Comparison of ENCODE assay signal across 8 cellular contexts in genomic region chr10:89251417-89252224, GRCh38. TPM values are rescaled to one million over a fixed set of nuclear protein-coding genes. Genes with fewer than 3 reads are reported as not detected.
DNase-seq lines count a peak whose midpoint lies in the region; ATAC-seq and TF ChIP-seq lines count a peak whose summit lies in the region.

LIPA (minus strand) TSS chr10:89251775; CDS start chr10:89247648, 4,127 bp downstream.

- DNase-seq in CD1c-positive myeloid dendritic cell (ENCODE audit: extremely low spot score) (peak; percentile 99), NCI-H82 treated with DMSO at 0.1 percent for 48 hours (lab: John Stamatoyannopoulos, UW; ENCODE audit: unreplicated experiment) (peak; percentile 86), dorsolateral prefrontal cortex (peak; percentile 93 to 98 (median 96)), right lobe of liver (peak; percentile 97 to 99 (median 98))
- DNase-seq in activated CD4-positive, alpha-beta memory T cell treated with anti-CD3 and anti-CD28 coated beads for 36 hours, result peak; percentile 96
- peak; percentile 89 to 99 for DNase-seq in stimulated activated CD4-positive, alpha-beta T cell treated with anti-CD3 and anti-CD28 coated beads, Interleukin-4, amount 100 ng/mL, for 4 hours

- no peaks in the 10 kb centered on the region for H3K36me3 ChIP-seq in right lobe of liver

- H3K9me3 ChIP-seq in right lobe of liver, result no peaks in the 10 kb centered on the region

- H3K36me3 Mint-ChIP-seq in activated CD4-positive, alpha-beta memory T cell treated with anti-CD3 and anti-CD28 coated beads for 36 hours, result peaks cover 10% of the 10 kb centered on the region

- CTCF ChIA-PET in activated CD4-positive, alpha-beta memory T cell treated with anti-CD3 and anti-CD28 coated beads for 36 hours (lab: Charles Lee), result interaction anchor here (0.6 to 2.5 kb wide), 8 partner anchors 21 to 417 kb away, joined by 3 to 18 read pairs (median 6); no protein-coding TSS in a partner anchor

- peaks cover 21% of the 10 kb centered on the region for H3K9me3 Mint-ChIP-seq in activated CD4-positive, alpha-beta memory T cell treated with anti-CD3 and anti-CD28 coated beads for 36 hours

- POLR2A ChIA-PET in activated CD4-positive, alpha-beta memory T cell treated with anti-CD3 and anti-CD28 coated beads for 36 hours (lab: Charles Lee), result interaction anchor here (0.9 kb wide), 1 partner anchor 162 kb away, joined by 3 read pairs; no protein-coding TSS in a partner anchor

- peak; percentile 78 for TF ChIP-seq POLR2A in right lobe of liver (IDR thresholded peaks at IDR 0.05)

- H3K4me1 ChIP-seq in right lobe of liver, result peaks cover 0 to 8% (median 3%) of the 10 kb centered on the region in 4 donors

- peaks cover 30% of the 10 kb centered on the region for H3K4me1 Mint-ChIP-seq in activated CD4-positive, alpha-beta memory T cell treated with anti-CD3 and anti-CD28 coated beads for 36 hours (ENCODE audit: low read depth)

- H3K4me3 ChIP-seq in dorsolateral prefrontal cortex (peak within 1 kb of the TSS; percentile 73 to 100 (median 95)), right lobe of liver (peak within 1 kb of the TSS; percentile 73 to 88 (median 83))

- H3K27ac Mint-ChIP-seq in activated CD4-positive, alpha-beta memory T cell treated with anti-CD3 and anti-CD28 coated beads for 36 hours, result peak within 1 kb of the TSS; percentile 46

- H3K27me3 Mint-ChIP-seq in activated CD4-positive, alpha-beta memory T cell treated with anti-CD3 and anti-CD28 coated beads for 36 hours, result no peaks in the 10 kb centered on the region

- 0% methylated on average over 20 of the region's 53 CpGs for WGBS in right lobe of liver (ENCODE audit: insufficient coverage, low coverage, low lambda C conversion rate, missing lambda C conversion rate)

- peak in 38 of 56 donors; percentile 6 to 57 (median 33) for TF ChIP-seq CTCF in dorsolateral prefrontal cortex (IDR thresholded peaks at IDR 0.05 in 54 of 56, conservative IDR thresholded peaks at IDR 0.05 in 2 of 56; ENCODE audit: low read depth in 1 of 56, partially characterized antibody in 56 of 56)
- TF ChIP-seq CTCF in right lobe of liver (IDR thresholded peaks at IDR 0.05), result no peak

- H3K27me3 ChIP-seq in dorsolateral prefrontal cortex, result no peaks in the 10 kb centered on the region
- H3K27me3 ChIP-seq in right lobe of liver, result no peaks in the 10 kb centered on the region

- ATAC-seq in GM19438 (IDR thresholded peaks at IDR 0.05; ENCODE audit: low read depth, unreplicated experiment) (peak; percentile 95), HG03575 (IDR thresholded peaks at IDR 0.05; ENCODE audit: extremely low read depth, insufficient number of reproducible peaks, low FRiP score, unreplicated experiment) (peak; percentile 80), right lobe of liver (peak; percentile 95 to 99 (median 98))

- intact Hi-C loops in activated CD4-positive, alpha-beta memory T cell treated with anti-CD3 and anti-CD28 coated beads for 36 hours (cut with micrococcal nuclease), result loop anchor here (1.0 to 10.0 kb wide), 8 partner anchors 35 to 1623 kb away; partner anchors contain the start of genes IFIT1, IFIT5, KIF20B and KLLN
- intact Hi-C loops in dorsolateral prefrontal cortex (cut with DNase I) (loop anchor here (5.0 to 10.0 kb wide), 3 partner anchors 34 to 393 kb away; partner anchors contain the start of genes IFIT1 (in 1 of the 2) and PANK1 (in 1 of the 2)), right lobe of liver (cut with DNase I) (no loop called here)

- peak within 1 kb of the TSS; percentile 83 for H3K4me3 Mint-ChIP-seq in activated CD4-positive, alpha-beta memory T cell treated with anti-CD3 and anti-CD28 coated beads for 36 hours

- H3K27ac ChIP-seq in dorsolateral prefrontal cortex (peak within 1 kb of the TSS; percentile 79 to 99 (median 94)), right lobe of liver (peak within 1 kb of the TSS; percentile 65 to 66 (median 66))

RNA-seq across cellular contexts. Expression of gene LIPA, which starts in this region (rescaled TPM):
- total RNA-seq in activated CD4-positive, alpha-beta memory T cell treated with anti-CD3 and anti-CD28 coated beads for 36 hours, result 10 to 100 TPM; 22.7 to 23.8 TPM
- total RNA-seq in dorsolateral prefrontal cortex (100 to 1,000 TPM in 33 of 120 experiments, 10 to 100 TPM in 87; 39.5 to 269 (median 82.3) TPM), right lobe of liver (100 to 1,000 TPM in 1 of 6 experiments, 10 to 100 TPM in 5; 52.4 to 179 (median 58.4) TPM)

Comparison
In these comparisons a context has a peak if more than half of its experiments do, and no peak if none do; other contexts are left out.
1. Peak in every context shown above with its lines: DNase-seq, ATAC-seq, H3K4me3 ChIP-seq and H3K27ac ChIP-seq.
2. CTCF ChIP-seq: peak in dorsolateral prefrontal cortex (38 of 56); none in right lobe of liver (0 of 4).
3. intact Hi-C loops: an anchor here in activated CD4-positive, alpha-beta memory T cell treated with anti-CD3 and anti-CD28 coated beads for 36 hours (1.0 to 10.0 kb wide) and dorsolateral prefrontal cortex (5.0 to 10.0 kb wide); none called in right lobe of liver.